ENCODE assay signal across 1 cellular context in genomic region chr3:72017935-72018334, GRCh38.
A peak's percentile ranks its signal among the peaks of the same experiment; 100 is the strongest.
TF ChIP-seq lines count a peak whose summit lies in the region.

No MANE protein-coding gene starts in this region.

TF ChIP-seq in K562, 482 proteins besides CTCF, POLR2A, EP300 and RAD21 (continued from another document and continues in another):
- TF ChIP-seq MAX (CRISPR knock-in tag; IDR thresholded peaks at IDR 0.05) (no peak), BDP1 (IDR thresholded peaks at IDR 0.05; ENCODE audit: insufficient read depth, insufficient read length) (no peak), PBX2 (CRISPR knock-in tag; IDR thresholded peaks at IDR 0.05; ENCODE audit: low read depth) (no peak), PBX2 (tag; conservative IDR thresholded peaks at IDR 0.05; ENCODE audit: low read depth) (peak; percentile 57; the same call in 1 of the 2 replicates), THRB (CRISPR knock-in tag; conservative IDR thresholded peaks at IDR 0.05) (no peak), MXI1 (IDR thresholded peaks at IDR 0.05; ENCODE audit: low read depth, low read length) (no peak), KDM1A (IDR thresholded peaks at IDR 0.05) (peak; percentile 82 to 87), DDX20 (tag; IDR thresholded peaks at IDR 0.05; ENCODE audit: low read depth) (no peak), GATAD2B (IDR thresholded peaks at IDR 0.05; ENCODE audit: borderline replicate concordance) (no peak), ZNF449 (CRISPR knock-in tag; IDR thresholded peaks at IDR 0.05) (no peak), ZNF830 (CRISPR knock-in tag; IDR thresholded peaks at IDR 0.05) (no peak), NFIC (IDR thresholded peaks at IDR 0.05) (no peak), NR3C1 (CRISPR knock-in tag; IDR thresholded peaks at IDR 0.05) (no peak), FOSL1 (tag; conservative IDR thresholded peaks at IDR 0.05) (no peak), JUNB (CRISPR knock-in tag; conservative IDR thresholded peaks at IDR 0.05) (no peak), NFE2 (IDR thresholded peaks at IDR 0.05; ENCODE audit: low read depth) (no peak), ZNF57 (CRISPR knock-in tag; IDR thresholded peaks at IDR 0.05) (no peak), ZC3H11A (IDR thresholded peaks at IDR 0.05; ENCODE audit: low read depth, low read length) (no peak), L3MBTL2 (IDR thresholded peaks at IDR 0.05) (peak; percentile 30), RERE (CRISPR knock-in tag; IDR thresholded peaks at IDR 0.05; ENCODE audit: borderline replicate concordance) (no peak), ZNF445 (CRISPR knock-in tag; IDR thresholded peaks at IDR 0.05; ENCODE audit: low read depth) (no peak), ATF1 (CRISPR knock-in tag; IDR thresholded peaks at IDR 0.05) (no peak), ATF1 (tag; IDR thresholded peaks at IDR 0.05) (no peak), BHLHE40 (IDR thresholded peaks at IDR 0.05; ENCODE audit: low read length) (no peak), HEY1 (CRISPR knock-in tag; IDR thresholded peaks at IDR 0.05; ENCODE audit: borderline replicate concordance) (no peak), RBM14 (IDR thresholded peaks at IDR 0.05; ENCODE audit: borderline replicate concordance, insufficient read depth, low read depth, low read length) (no peak), MEF2D (tag; conservative IDR thresholded peaks at IDR 0.05; ENCODE audit: low read depth) (peak; percentile 54; the same call in 1 of the 2 replicates), PTRF (tag; IDR thresholded peaks at IDR 0.05) (no peak), DIDO1 (tag; IDR thresholded peaks at IDR 0.05; ENCODE audit: low read depth) (no peak), NFIX (CRISPR knock-in tag; IDR thresholded peaks at IDR 0.05; ENCODE audit: low read depth) (no peak), XRCC4 (IDR thresholded peaks at IDR 0.05; ENCODE audit: extremely low read depth, insufficient read depth, insufficient read length) (no peak), ZNF586 (CRISPR knock-in tag; conservative IDR thresholded peaks at IDR 0.05) (no peak), CBX8 (IDR thresholded peaks at IDR 0.05; ENCODE audit: borderline replicate concordance, extremely low read depth, low read depth, low read length, poor library complexity, severe bottlenecking) (no peak), THAP7 (CRISPR knock-in tag; IDR thresholded peaks at IDR 0.05) (no peak), ZNF134 (CRISPR knock-in tag; conservative IDR thresholded peaks at IDR 0.05) (no peak), NCOA1 (IDR thresholded peaks at IDR 0.05; ENCODE audit: low read depth) (no peak), RNF2 (IDR thresholded peaks at IDR 0.05) (peak; percentile 9; the same call in 1 of the 2 replicates), GMEB1 (CRISPR knock-in tag; IDR thresholded peaks at IDR 0.05) (no peak), CTCFL (IDR thresholded peaks at IDR 0.05; ENCODE audit: borderline replicate concordance, insufficient read depth, low read depth, low read length, poor library complexity, severe bottlenecking) (no peak), HDAC2 (IDR thresholded peaks at IDR 0.05) (peak; percentile 18; the same call in 1 of the 2 replicates), MBD1 (CRISPR knock-in tag; IDR thresholded peaks at IDR 0.05) (no peak), ZNF121 (CRISPR knock-in tag; conservative IDR thresholded peaks at IDR 0.05) (no peak), HDAC1 (IDR thresholded peaks at IDR 0.05) (0 out of 4 replicates have a peak, but pooled peaks of 1 of the 2 experiments have one; percentile 14), ZNF644 (tag; IDR thresholded peaks at IDR 0.05; ENCODE audit: low read depth) (no peak), ELK3 (CRISPR knock-in tag; IDR thresholded peaks at IDR 0.05) (no peak)
